ENCODE assay signal across 22 cellular contexts in the genomic region with DNA sequence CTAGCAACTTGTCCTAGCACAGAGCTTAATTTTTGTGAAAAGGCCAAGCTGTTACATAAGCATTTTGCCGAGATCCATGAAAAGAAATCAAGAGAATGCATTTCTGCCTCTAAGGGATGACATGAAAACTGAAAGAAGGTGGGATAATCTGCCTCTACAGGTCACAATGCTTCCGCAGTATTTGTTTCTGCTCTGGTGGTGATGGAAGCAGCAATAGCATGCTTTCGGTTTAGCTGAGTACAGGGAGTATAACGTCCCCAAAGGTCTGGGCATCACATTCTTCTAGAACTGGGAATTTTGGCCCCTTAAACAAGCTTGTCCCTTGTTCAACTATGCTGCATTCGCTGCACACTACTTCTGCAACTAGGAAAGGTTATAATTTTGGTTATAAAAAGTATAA. TPM values are rescaled to one million over a fixed set of nuclear protein-coding genes. Genes with fewer than 3 reads are reported as not detected.
DNase-seq lines count a peak whose midpoint lies in the region; ATAC-seq, FAIRE-seq and TF ChIP-seq lines count a peak whose summit lies in the region.
"Had no signal": no experiment of that assay in that cellular context is flagged by ENCODE, and none has a peak within 500 bp of the region (broad histone marks: within the 10 kb centered on the region; RNA-seq: fewer than 3 reads in every experiment).

No MANE protein-coding gene starts in this region.

- H3K27me3 Mint-ChIP-seq in endodermal cell (ENCODE audit: insufficient read depth) = no peaks in the 10 kb centered on the region
- peaks cover 20% of the 10 kb centered on the region for H3K27me3 Mint-ChIP-seq in T-helper 2 cell treated with Interferon-gamma antibody and Interleukin-4, amounts not matched to agents 5 μg/mL and 100 μg/mL, for 36 hours (ENCODE audit: low read depth)

- H3K9me3 ChIP-seq in right cardiac atrium (ENCODE audit: control insufficient read depth, low read length) (no peaks in the 10 kb centered on the region), right atrium auricular region (no peaks in the 10 kb centered on the region), endodermal cell (ENCODE audit: control insufficient read depth, low read length) (no peaks in the 10 kb centered on the region), body of pancreas (no peaks in the 10 kb centered on the region)
- H3K9me3 ChIP-seq: lower lobe of right lung, MG63, stomach, upper lobe of left lung had no signal

- FAIRE-seq in urothelium cell line (lab: Jason Lieb, UNC) = no peak
- FAIRE-seq: GM12891 had no signal

- H3K4me3 ChIP-seq in right cardiac atrium (ENCODE audit: low read length) (peak overlapping the region; percentile 9), right atrium auricular region (no peak overlapping the region), endodermal cell (ENCODE audit: low read length) (no peak overlapping the region), body of pancreas (peak overlapping the region in 1 of 2 donors; percentile 10)
- H3K4me3 ChIP-seq: GM23248, lower lobe of right lung, MG63, upper lobe of left lung had no signal

- H3K27me3 ChIP-seq in right cardiac atrium (ENCODE audit: control insufficient read depth, insufficient read depth) (no peaks in the 10 kb centered on the region), right atrium auricular region (no peaks in the 10 kb centered on the region), endodermal cell (ENCODE audit: control insufficient read depth, insufficient read depth, low read length, poor library complexity, severe bottlenecking) (no peaks in the 10 kb centered on the region), body of pancreas (no peaks in the 10 kb centered on the region)
- H3K27me3 ChIP-seq: MG63, stomach, upper lobe of left lung had no signal

- DNase-seq in right cardiac atrium (no peak), right atrium auricular region (ENCODE audit: low spot score) (no peak), endodermal cell (no peak), medulla oblongata (ENCODE audit: extremely low spot score) (peak; percentile 8), urothelium cell line (ENCODE audit: low spot score) (peak; percentile 27), body of pancreas (no peak), NCI-H1048 (lab: John Stamatoyannopoulos, UW) (no peak)
- no peak for DNase-seq in T-helper 2 cell treated with Interferon-gamma antibody and Interleukin-4, amounts not matched to agents 5 μg/mL and 100 μg/mL, for 36 hours (ENCODE audit: low spot score)
- DNase-seq: activated CD4-positive, alpha-beta T cell treated with anti-CD3 and anti-CD28 coated beads, Interleukin-2, amount 10 ng/mL, durations not matched to agents 7 days and 5 days; DND-41; GM23248; lower lobe of right lung; MG63; NCI-H146; NCI-H510A treated with DMSO at 0.1 percent for 48 hours; retina; stomach; T-helper 2 cell; upper lobe of left lung had no signal

- no peaks in the 10 kb centered on the region for H3K36me3 ChIP-seq in right atrium auricular region
- H3K36me3 ChIP-seq in endodermal cell (ENCODE audit: control insufficient read depth, insufficient read depth, low read length) = no peaks in the 10 kb centered on the region
- H3K36me3 ChIP-seq in body of pancreas (replicated peaks in 1 of 2; ENCODE audit: insufficient read depth in 1 of 2, low read depth in 2 of 2) = no peaks in the 10 kb centered on the region
- H3K36me3 ChIP-seq: lower lobe of right lung, MG63, stomach, upper lobe of left lung had no signal

- 51% methylated on average over 5 of the region's 5 CpGs for WGBS in right cardiac atrium
- 70 to 100% methylated on average over 2 to 5 of the region's 5 CpGs for WGBS in endodermal cell (ENCODE audit: insufficient coverage in 1 of 2, insufficient read length in 1 of 2), 2 experiments
- 69 to 79% methylated on average over 5 of the region's 5 CpGs for WGBS in body of pancreas, 2 donors

- TF ChIP-seq POLR2A in body of pancreas (IDR thresholded peaks at IDR 0.05) = no peak

- no peak overlapping the region for H3K27ac ChIP-seq in right cardiac atrium (ENCODE audit: low read length)
- H3K27ac ChIP-seq in right atrium auricular region = no peak overlapping the region
- H3K27ac ChIP-seq in endodermal cell (ENCODE audit: low read depth, low read length) = no peak overlapping the region
- H3K27ac ChIP-seq in body of pancreas = no peak overlapping the region
- H3K27ac ChIP-seq: GM23248, lower lobe of right lung, stomach, upper lobe of left lung had no signal

- H3K4me1 ChIP-seq in right cardiac atrium (ENCODE audit: control insufficient read depth, insufficient read depth, low read length) (no peaks in the 10 kb centered on the region), right atrium auricular region (no peaks in the 10 kb centered on the region), endodermal cell (ENCODE audit: control insufficient read depth, insufficient read depth, low read length) (no peaks in the 10 kb centered on the region), body of pancreas (no peaks in the 10 kb centered on the region)
- H3K4me1 ChIP-seq: lower lobe of right lung, upper lobe of left lung had no signal

- no peak overlapping the region for H3K4me3 Mint-ChIP-seq in endodermal cell
- H3K4me3 Mint-ChIP-seq in T-helper 2 cell treated with Interferon-gamma antibody and Interleukin-4, amounts not matched to agents 5 μg/mL and 100 μg/mL, for 36 hours = no peak overlapping the region
- H3K4me3 Mint-ChIP-seq: activated CD4-positive, alpha-beta T cell treated with anti-CD3 and anti-CD28 coated beads, Interleukin-2, amount 10 ng/mL, durations not matched to agents 7 days and 5 days; activated T-helper 1 cell treated with anti-CD3 and anti-CD28 coated beads, Interleukin-12 subunit alpha, Interleukin-12 subunit beta, Interleukin-2, Interleukin-4 antibody, amounts not matched to agents 30 ng/mL and 10 ng/mL and 1 ng/mL, durations not matched to agents 14 hours and 24 hours and 36 hours had no signal

- H3K4me1 Mint-ChIP-seq in endodermal cell = no peaks in the 10 kb centered on the region
- H3K4me1 Mint-ChIP-seq in T-helper 2 cell treated with Interferon-gamma antibody and Interleukin-4, amounts not matched to agents 5 μg/mL and 100 μg/mL, for 36 hours (ENCODE audit: low read depth) = no peaks in the 10 kb centered on the region
- H3K4me1 Mint-ChIP-seq: activated CD4-positive, alpha-beta T cell treated with anti-CD3 and anti-CD28 coated beads, Interleukin-2, amount 10 ng/mL, durations not matched to agents 7 days and 5 days had no signal

- intact Hi-C loops in right cardiac atrium (cut with DNase I) = no loop called here
- intact Hi-C loops in body of pancreas (cut with DNase I) = no loop called here

- ATAC-seq in right cardiac atrium = peak in 1 of 2 donors; percentile 40
- no peak for ATAC-seq in body of pancreas
- ATAC-seq: activated naive CD4-positive, alpha-beta T cell treated with anti-CD3 and anti-CD28 coated beads, Interleukin-2, amount 50 U/mL, for 72 hours; lower lobe of right lung had no signal

- H3K9ac ChIP-seq in endodermal cell (ENCODE audit: extremely low read depth, low read length, poor library complexity, severe bottlenecking) = no peak overlapping the region
- H3K9ac ChIP-seq: GM23248 had no signal

- H3K27ac Mint-ChIP-seq in endodermal cell = no peak overlapping the region
- H3K27ac Mint-ChIP-seq in T-helper 2 cell treated with Interferon-gamma antibody and Interleukin-4, amounts not matched to agents 5 μg/mL and 100 μg/mL, for 36 hours = no peak overlapping the region
- H3K27ac Mint-ChIP-seq: activated CD4-positive, alpha-beta T cell treated with anti-CD3 and anti-CD28 coated beads, Interleukin-2, amount 10 ng/mL, durations not matched to agents 7 days and 5 days; activated naive CD4-positive, alpha-beta T cell treated with anti-CD3 and anti-CD28 coated beads, Interleukin-2, amount 50 U/mL, for 72 hours; activated T-helper 1 cell treated with anti-CD3 and anti-CD28 coated beads, Interleukin-12 subunit alpha, Interleukin-12 subunit beta, Interleukin-2, Interleukin-4 antibody, amounts not matched to agents 30 ng/mL and 10 ng/mL and 1 ng/mL, durations not matched to agents 14 hours and 24 hours and 36 hours had no signal

- no peak for TF ChIP-seq CTCF in right atrium auricular region (IDR thresholded peaks at IDR 0.05)
- peak; percentile 11 for TF ChIP-seq CTCF in endodermal cell (conservative IDR thresholded peaks at IDR 0.05)
- TF ChIP-seq CTCF in body of pancreas (IDR thresholded peaks at IDR 0.05) = no peak

- no peaks in the 10 kb centered on the region for H3K9me3 Mint-ChIP-seq in endodermal cell
- no peaks in the 10 kb centered on the region for H3K9me3 Mint-ChIP-seq in T-helper 2 cell treated with Interferon-gamma antibody and Interleukin-4, amounts not matched to agents 5 μg/mL and 100 μg/mL, for 36 hours
- H3K9me3 Mint-ChIP-seq: activated CD4-positive, alpha-beta T cell treated with anti-CD3 and anti-CD28 coated beads, Interleukin-2, amount 10 ng/mL, durations not matched to agents 7 days and 5 days; activated naive CD4-positive, alpha-beta T cell treated with anti-CD3 and anti-CD28 coated beads, Interleukin-2, amount 50 U/mL, for 72 hours; activated T-helper 1 cell treated with anti-CD3 and anti-CD28 coated beads, Interleukin-12 subunit alpha, Interleukin-12 subunit beta, Interleukin-2, Interleukin-4 antibody, amounts not matched to agents 30 ng/mL and 10 ng/mL and 1 ng/mL, durations not matched to agents 14 hours and 24 hours and 36 hours had no signal

- no peaks in the 10 kb centered on the region for H3K36me3 Mint-ChIP-seq in endodermal cell (ENCODE audit: low read depth)
- no peaks in the 10 kb centered on the region for H3K36me3 Mint-ChIP-seq in T-helper 2 cell treated with Interferon-gamma antibody and Interleukin-4, amounts not matched to agents 5 μg/mL and 100 μg/mL, for 36 hours (ENCODE audit: low read depth)
- H3K36me3 Mint-ChIP-seq: activated naive CD4-positive, alpha-beta T cell treated with anti-CD3 and anti-CD28 coated beads, Interleukin-2, amount 50 U/mL, for 72 hours had no signal

RNA-seq across cellular contexts. Expression of a gene that starts 14.4 kb away (rescaled TPM):
- total RNA-seq in right cardiac atrium (1 to 10 TPM; 7.8 to 8.9 (median 8.2) TPM), right atrium auricular region (1 to 10 TPM; 6.4 to 6.6 TPM), endodermal cell (10 to 100 TPM; 27.1 to 27.4 TPM), body of pancreas (10 to 100 TPM; 38.4 to 75.8 TPM)
- 2.9 TPM for polyA plus RNA-seq in right cardiac atrium
- 16.3 TPM for polyA plus RNA-seq in endodermal cell (2013, experiment 1 of 2)
- polyA plus RNA-seq in endodermal cell (2013, experiment 2 of 2) = 18.6 TPM

Comparison
In these comparisons a context has a peak if more than half of its experiments do, and no peak if none do; other contexts are left out.
1. DNase-seq: peak in medulla oblongata (single experiment) and urothelium cell line (single experiment); none in right cardiac atrium (0 of 3), right atrium auricular region (single experiment), endodermal cell (single experiment), body of pancreas (0 of 4), NCI-H1048 (single experiment) and T-helper 2 cell treated with Interferon-gamma antibody and Interleukin-4, amounts not matched to agents 5 μg/mL and 100 μg/mL, for 36 hours (single experiment).